Comparison of ENCODE assay signal across 8 cellular contexts in the genomic region with DNA sequence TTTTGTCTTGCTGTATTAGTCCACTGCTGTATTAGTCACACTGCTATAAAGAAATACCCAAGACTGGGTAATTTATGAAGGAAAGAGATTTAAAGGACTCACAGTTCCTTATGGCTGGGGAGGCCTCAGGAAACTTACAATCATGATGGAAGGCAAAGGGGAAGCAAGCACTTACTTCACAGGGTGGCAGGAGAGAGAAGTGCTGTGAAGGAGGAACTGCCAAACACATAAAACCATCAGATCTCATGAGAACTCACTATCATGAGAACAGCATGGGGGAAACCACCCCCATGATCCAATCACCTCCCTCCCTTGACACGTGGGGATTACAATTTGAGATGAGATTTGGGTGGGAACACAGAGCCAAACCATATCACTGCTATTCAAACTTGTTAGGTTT.
DNase-seq lines count a peak whose midpoint lies in the region; ATAC-seq and TF ChIP-seq lines count a peak whose summit lies in the region.
"Not testable (repeated sequence)": the region's sequence is repeated elsewhere in the genome, so short reads cannot be mapped to it uniquely, and the experiment has no call there.

No MANE protein-coding gene starts in this region.

- not testable (repeated sequence) for H3K9me3 ChIP-seq in heart left ventricle; naive thymus-derived CD4-positive, alpha-beta T cell (ENCODE audit: control insufficient read depth in 2 of 3, low read length in 3 of 3); gastrocnemius medialis; uterus

- not testable (repeated sequence) for TF ChIP-seq CTCF in GM23338 (conservative IDR thresholded peaks at IDR 0.05; ENCODE audit: low read depth in 2 of 2); WTC11 (IDR thresholded peaks at IDR 0.05); heart left ventricle (IDR thresholded peaks at IDR 0.05); gastrocnemius medialis (IDR thresholded peaks at IDR 0.05 in 4 of 5, conservative IDR thresholded peaks at IDR 0.05 in 1 of 5); uterus (IDR thresholded peaks at IDR 0.05)

- H3K36me3 ChIP-seq in GM23338 (ENCODE audit: insufficient read depth); heart left ventricle; naive thymus-derived CD4-positive, alpha-beta T cell (ENCODE audit: control insufficient read depth in 2 of 3, insufficient read depth in 3 of 3, low read length in 3 of 3); gastrocnemius medialis; uterus: not testable (repeated sequence)

- H3F3A ChIP-seq in GM23338 (replicated peaks; ENCODE audit: low read depth) = not testable (repeated sequence)

- H3K4me1 Mint-ChIP-seq in GM23338 (peaks cover 26% of the 10 kb centered on the region), WTC11 (peaks cover 29% of the 10 kb centered on the region)
- not testable (repeated sequence) for H3K4me1 Mint-ChIP-seq in naive thymus-derived CD4-positive, alpha-beta T cell

- DNase-seq in GM23338 (ENCODE audit: low spot score); WTC11 (ENCODE audit: low spot score); heart left ventricle; naive thymus-derived CD4-positive, alpha-beta T cell; gastrocnemius medialis; uterus: not testable (repeated sequence)
- DNase-seq in MV-4-11 (lab: John Stamatoyannopoulos, UW) (peak; percentile 83), SIG-M5 treated with dmso at 0.1 percent for 504 hours (lab: John Stamatoyannopoulos, UW; ENCODE audit: unreplicated experiment) (peak; percentile 17)

- not testable (repeated sequence) for H3K4me2 ChIP-seq in GM23338

- not testable (repeated sequence) for H4K20me1 ChIP-seq in GM23338 (replicated peaks; ENCODE audit: insufficient read depth)

- H3K27me3 ChIP-seq in GM23338 (ENCODE audit: insufficient read depth); heart left ventricle; naive thymus-derived CD4-positive, alpha-beta T cell (ENCODE audit: control insufficient read depth in 2 of 2, insufficient read depth in 2 of 2, low read length in 2 of 2); gastrocnemius medialis; uterus: not testable (repeated sequence)

- H3K4me1 ChIP-seq in GM23338 (ENCODE audit: insufficient read depth) (peaks cover 25% of the 10 kb centered on the region), heart left ventricle (peaks cover 0 to 58% (median 29%) of the 10 kb centered on the region in 12 donors), gastrocnemius medialis (peaks cover 57 to 62% of the 10 kb centered on the region in 2 donors)
- not testable (repeated sequence) for H3K4me1 ChIP-seq in naive thymus-derived CD4-positive, alpha-beta T cell (ENCODE audit: control insufficient read depth in 2 of 2, insufficient read depth in 2 of 2, low read length in 2 of 2); uterus

- in situ Hi-C loops in gastrocnemius medialis (cut with MboI; ENCODE audit: low sequenced_read_pairs in 4 of 4) = not testable (repeated sequence)

- intact Hi-C loops in heart left ventricle (cut with DNase I); naive thymus-derived CD4-positive, alpha-beta T cell (cut with micrococcal nuclease); gastrocnemius medialis (cut with DNase I; ENCODE audit: low total_unique reads); uterus (cut with DNase I; ENCODE audit: low total_unique reads): not testable (repeated sequence)

- H3K27ac ChIP-seq in GM23338 (ENCODE audit: low read depth) (0 out of 2 replicates have a peak overlapping the region, but pooled peaks have one; percentile 63), heart left ventricle (peak overlapping the region in 10 of 12 donors; percentile 31 to 93 (median 78)), gastrocnemius medialis (peak overlapping the region; percentile 87 to 99 (median 91)), uterus (peak overlapping the region; percentile 78 to 98)
- not testable (repeated sequence) for H3K27ac ChIP-seq in naive thymus-derived CD4-positive, alpha-beta T cell (ENCODE audit: low read depth, low read length)

- H3K9me2 ChIP-seq in GM23338 (ENCODE audit: insufficient read depth) = not testable (repeated sequence)

- peak overlapping the region; percentile 65 for H3K27ac Mint-ChIP-seq in GM23338
- H3K27ac Mint-ChIP-seq in WTC11 = peak overlapping the region; percentile 79; the same call in 1 of the 2 replicates
- not testable (repeated sequence) for H3K27ac Mint-ChIP-seq in naive thymus-derived CD4-positive, alpha-beta T cell

- H3K36me3 Mint-ChIP-seq in GM23338 (ENCODE audit: low read depth); WTC11; naive thymus-derived CD4-positive, alpha-beta T cell: not testable (repeated sequence)

- H3K79me2 ChIP-seq in GM23338 (replicated peaks; ENCODE audit: insufficient read depth) = not testable (repeated sequence)

- H3K9me3 Mint-ChIP-seq in GM23338; WTC11; naive thymus-derived CD4-positive, alpha-beta T cell: not testable (repeated sequence)

- 0 to 32% (median 5%) methylated on average over 1 of the region's 1 CpG for WGBS in heart left ventricle, 4 donors

- not testable (repeated sequence) for TF ChIP-seq POLR2A in heart left ventricle (IDR thresholded peaks at IDR 0.05); gastrocnemius medialis (IDR thresholded peaks at IDR 0.05); uterus (IDR thresholded peaks at IDR 0.05)

- H3K4me3 Mint-ChIP-seq in GM23338; WTC11; naive thymus-derived CD4-positive, alpha-beta T cell: not testable (repeated sequence)

- H2AFZ ChIP-seq in GM23338 = peak overlapping the region; percentile 5; the same call in 1 of the 2 replicates

- not testable (repeated sequence) for H3K4me3 ChIP-seq in GM23338; heart left ventricle; naive thymus-derived CD4-positive, alpha-beta T cell (ENCODE audit: low read length); gastrocnemius medialis; uterus

- POLR2A ChIA-PET in WTC11 (lab: Charles Lee); naive thymus-derived CD4-positive, alpha-beta T cell (lab: Charles Lee): not testable (repeated sequence)

- not testable (repeated sequence) for ATAC-seq in GM23338, heart left ventricle, gastrocnemius medialis
- peak; percentile 32; the same call in 1 of the 2 replicates for ATAC-seq in WTC11
- peak; percentile 64 for ATAC-seq in naive thymus-derived CD4-positive, alpha-beta T cell

- CTCF ChIA-PET in WTC11 (lab: Charles Lee); naive thymus-derived CD4-positive, alpha-beta T cell (lab: Charles Lee): not testable (repeated sequence)

- H3K27me3 Mint-ChIP-seq in GM23338 (ENCODE audit: insufficient read depth, low read depth, poor library complexity); WTC11 (ENCODE audit: low read depth): not testable (repeated sequence)
- peaks cover 5 to 14% (median 12%) of the 10 kb centered on the region in 5 donors for H3K27me3 Mint-ChIP-seq in naive thymus-derived CD4-positive, alpha-beta T cell
